1 cellular context compared by ENCODE assay signal in the genomic region with DNA sequence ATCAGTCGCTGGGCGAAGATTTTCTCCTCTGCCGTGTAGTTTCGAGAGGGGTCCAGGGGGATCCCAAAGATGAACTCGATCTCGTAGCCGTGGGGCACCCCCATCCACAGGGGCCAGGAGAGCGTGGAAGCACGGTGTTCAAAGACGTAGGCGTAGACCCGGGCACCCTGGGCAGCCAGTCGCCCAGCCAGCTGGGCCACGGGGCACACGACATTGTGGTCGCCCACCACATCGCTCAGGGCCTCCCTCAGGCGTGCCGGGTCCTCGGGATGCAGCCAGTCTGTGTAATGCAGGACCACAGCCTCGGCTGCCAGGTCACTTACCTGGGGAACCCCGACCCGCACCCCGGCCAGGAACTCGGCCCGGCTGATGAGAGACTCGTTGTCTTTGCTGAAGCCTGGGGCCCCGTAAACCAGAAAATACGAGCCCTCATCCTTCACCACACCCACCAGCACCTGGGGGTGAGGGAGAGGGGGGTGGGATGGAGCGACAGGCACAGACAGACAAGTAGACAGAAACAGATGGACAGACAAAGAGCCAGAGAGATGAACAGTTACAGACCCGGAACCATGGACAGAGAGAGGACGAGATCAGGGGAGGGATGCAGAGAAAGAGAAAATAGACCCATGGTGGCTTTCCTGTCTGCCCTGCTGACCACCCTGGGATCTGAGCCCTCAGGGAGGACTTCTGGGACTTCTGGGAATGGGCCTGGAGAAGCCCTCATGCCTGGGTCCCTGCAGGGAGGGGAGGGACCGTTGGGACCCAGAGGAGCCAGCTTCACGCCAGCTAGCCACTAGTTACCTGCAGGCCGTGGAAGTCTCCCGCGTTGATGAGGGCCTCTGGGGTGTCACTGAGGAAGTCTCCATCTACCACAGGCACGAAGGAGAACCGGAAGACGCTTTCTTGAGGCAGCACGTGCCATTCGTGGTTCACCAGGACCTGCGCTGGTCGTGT.
TF ChIP-seq lines count a peak whose summit lies in the region.

No MANE protein-coding gene starts in this region.

TF ChIP-seq in Ishikawa, 13 proteins besides CTCF, POLR2A, EP300 and RAD21 (continued from another document):
- TF ChIP-seq, protein P1, sequence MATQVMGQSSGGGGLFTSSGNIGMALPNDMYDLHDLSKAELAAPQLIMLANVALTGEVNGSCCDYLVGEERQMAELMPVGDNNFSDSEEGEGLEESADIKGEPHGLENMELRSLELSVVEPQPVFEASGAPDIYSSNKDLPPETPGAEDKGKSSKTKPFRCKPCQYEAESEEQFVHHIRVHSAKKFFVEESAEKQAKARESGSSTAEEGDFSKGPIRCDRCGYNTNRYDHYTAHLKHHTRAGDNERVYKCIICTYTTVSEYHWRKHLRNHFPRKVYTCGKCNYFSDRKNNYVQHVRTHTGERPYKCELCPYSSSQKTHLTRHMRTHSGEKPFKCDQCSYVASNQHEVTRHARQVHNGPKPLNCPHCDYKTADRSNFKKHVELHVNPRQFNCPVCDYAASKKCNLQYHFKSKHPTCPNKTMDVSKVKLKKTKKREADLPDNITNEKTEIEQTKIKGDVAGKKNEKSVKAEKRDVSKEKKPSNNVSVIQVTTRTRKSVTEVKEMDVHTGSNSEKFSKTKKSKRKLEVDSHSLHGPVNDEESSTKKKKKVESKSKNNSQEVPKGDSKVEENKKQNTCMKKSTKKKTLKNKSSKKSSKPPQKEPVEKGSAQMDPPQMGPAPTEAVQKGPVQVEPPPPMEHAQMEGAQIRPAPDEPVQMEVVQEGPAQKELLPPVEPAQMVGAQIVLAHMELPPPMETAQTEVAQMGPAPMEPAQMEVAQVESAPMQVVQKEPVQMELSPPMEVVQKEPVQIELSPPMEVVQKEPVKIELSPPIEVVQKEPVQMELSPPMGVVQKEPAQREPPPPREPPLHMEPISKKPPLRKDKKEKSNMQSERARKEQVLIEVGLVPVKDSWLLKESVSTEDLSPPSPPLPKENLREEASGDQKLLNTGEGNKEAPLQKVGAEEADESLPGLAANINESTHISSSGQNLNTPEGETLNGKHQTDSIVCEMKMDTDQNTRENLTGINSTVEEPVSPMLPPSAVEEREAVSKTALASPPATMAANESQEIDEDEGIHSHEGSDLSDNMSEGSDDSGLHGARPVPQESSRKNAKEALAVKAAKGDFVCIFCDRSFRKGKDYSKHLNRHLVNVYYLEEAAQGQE (IDR thresholded peaks at IDR 0.05; ENCODE audit: low read depth), result peak; percentile 21; the same call in 1 of the 2 replicates
